26 cellular contexts compared by ENCODE assay signal in the genomic region with DNA sequence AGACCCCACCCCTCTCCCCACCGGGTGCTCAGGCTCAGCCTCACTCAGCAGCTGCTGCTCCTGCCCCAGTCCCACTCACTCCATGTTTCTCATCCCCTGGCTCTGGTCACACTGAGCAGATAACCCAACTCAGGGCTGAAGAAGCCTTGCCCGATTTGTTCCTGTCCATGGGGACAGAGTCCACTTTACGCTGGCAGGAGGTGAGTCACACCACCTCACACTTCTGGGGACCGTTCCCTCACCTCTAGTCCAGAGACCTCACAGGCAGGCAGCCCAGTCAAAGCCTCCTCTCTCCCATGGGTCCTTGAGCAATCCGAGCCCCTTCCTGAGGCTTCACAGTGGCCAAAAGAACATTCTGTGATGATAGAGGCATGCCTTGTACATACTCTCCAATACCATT. TPM values are rescaled to one million over a fixed set of nuclear protein-coding genes. Genes with fewer than 3 reads are reported as not detected.
A peak's percentile ranks its signal among the peaks of the same experiment; 100 is the strongest.
DNase-seq lines count a peak whose midpoint lies in the region; ATAC-seq and TF ChIP-seq lines count a peak whose summit lies in the region.
"Had no signal": no experiment of that assay in that cellular context is flagged by ENCODE, and none has a peak within 500 bp of the region (broad histone marks: within the 10 kb centered on the region; RNA-seq: fewer than 3 reads in every experiment).

No MANE protein-coding gene starts in this region.

- CTCF ChIA-PET in Calu3 (lab: Charles Lee) = interaction anchor here (0.6 to 1.4 kb wide), 3 partner anchors 13 to 235 kb away, joined by 3 to 10 read pairs (median 3); no protein-coding TSS in a partner anchor

- no peaks in the 10 kb centered on the region for H3K27me3 ChIP-seq in Peyer's patch
- H3K27me3 ChIP-seq: suprapubic skin, vagina had no signal

- no TSS peak for BruUV-seq in Calu3 (replicated peaks; lab: Mats Ljungman, UMichigan)

- H3K4me1 ChIP-seq in Peyer's patch = peaks cover 0 to 10% (median 0%) of the 10 kb centered on the region in 4 donors

- H3K4me1 Mint-ChIP-seq in Calu3 (ENCODE audit: low read depth, unreplicated experiment) = peaks cover 25% of the 10 kb centered on the region
- H3K4me1 Mint-ChIP-seq: activated CD4-positive, alpha-beta T cell treated with anti-CD3 and anti-CD28 coated beads, Interleukin-2, amount 10 ng/mL, durations not matched to agents 7 days and 5 days; activated naive CD8-positive, alpha-beta T cell treated with anti-CD3 and anti-CD28 coated beads for 36 hours had no signal

- H3K27me3 Mint-ChIP-seq in Calu3 (ENCODE audit: unreplicated experiment) = no peaks in the 10 kb centered on the region
- H3K27me3 Mint-ChIP-seq: activated naive CD8-positive, alpha-beta T cell treated with anti-CD3 and anti-CD28 coated beads for 36 hours had no signal

- no peaks in the 10 kb centered on the region for H3K9me3 ChIP-seq in Peyer's patch
- H3K9me3 ChIP-seq: suprapubic skin, vagina had no signal

- H3K36me3 Mint-ChIP-seq in Calu3 (ENCODE audit: insufficient read depth, unreplicated experiment) = peaks cover 5% of the 10 kb centered on the region
- H3K36me3 Mint-ChIP-seq: activated naive CD8-positive, alpha-beta T cell treated with anti-CD3 and anti-CD28 coated beads for 36 hours had no signal

- H3K27ac Mint-ChIP-seq in Calu3 (ENCODE audit: unreplicated experiment) = no peak overlapping the region
- H3K27ac Mint-ChIP-seq: activated CD4-positive, alpha-beta T cell treated with anti-CD3 and anti-CD28 coated beads, Interleukin-2, amount 10 ng/mL, durations not matched to agents 7 days and 5 days; activated naive CD8-positive, alpha-beta T cell treated with anti-CD3 and anti-CD28 coated beads for 36 hours; activated T-helper 2 cell treated with anti-CD3 and anti-CD28 coated beads, Interferon-gamma antibody, Interleukin-2, Interleukin-4, amounts not matched to agents 10 μg/mL and 5 μg/mL and 100 μg/mL, durations not matched to agents 14 hours and 24 hours and 36 hours had no signal

- no peak for TF ChIP-seq CTCF in Calu3 (IDR thresholded peaks at IDR 0.05; ENCODE audit: unreplicated experiment)
- no peak for TF ChIP-seq CTCF in Peyer's patch (IDR thresholded peaks at IDR 0.05)

- H3K4me3 ChIP-seq in Peyer's patch = peak overlapping the region in 3 of 4 donors; percentile 8 to 58 (median 37)
- H3K4me3 ChIP-seq: SK-N-MC, suprapubic skin, vagina had no signal

- intact Hi-C loops in Calu3 (cut with micrococcal nuclease; ENCODE audit: unreplicated experiment) = no loop called here
- intact Hi-C loops in left colon (cut with DNase I, micrococcal nuclease) = no loop called here
- intact Hi-C loops in sciatic nerve (cut with DNase I) = no loop called here

- no peaks in the 10 kb centered on the region for H3K9me3 Mint-ChIP-seq in Calu3 (ENCODE audit: low read depth, unreplicated experiment)
- H3K9me3 Mint-ChIP-seq: activated CD4-positive, alpha-beta T cell treated with anti-CD3 and anti-CD28 coated beads, Interleukin-2, amount 10 ng/mL, durations not matched to agents 7 days and 5 days; activated naive CD8-positive, alpha-beta T cell treated with anti-CD3 and anti-CD28 coated beads for 36 hours; activated T-helper 2 cell treated with anti-CD3 and anti-CD28 coated beads, Interferon-gamma antibody, Interleukin-2, Interleukin-4, amounts not matched to agents 10 μg/mL and 5 μg/mL and 100 μg/mL, durations not matched to agents 14 hours and 24 hours and 36 hours had no signal

- no peaks in the 10 kb centered on the region for H3K36me3 ChIP-seq in Peyer's patch
- H3K36me3 ChIP-seq: suprapubic skin, vagina had no signal

- TF ChIP-seq POLR2A in Peyer's patch (IDR thresholded peaks at IDR 0.05) = peak; percentile 92 to 97

- ATAC-seq in left colon (peak; percentile 99), sciatic nerve (peak; percentile 53), GM21367 (IDR thresholded peaks at IDR 0.05; ENCODE audit: unreplicated experiment) (no peak)
- ATAC-seq: esophagus mucosa had no signal

- H3K4me3 Mint-ChIP-seq in Calu3 (ENCODE audit: low read depth, unreplicated experiment) = no peak overlapping the region
- H3K4me3 Mint-ChIP-seq: activated CD4-positive, alpha-beta T cell treated with anti-CD3 and anti-CD28 coated beads, Interleukin-2, amount 10 ng/mL, durations not matched to agents 7 days and 5 days; activated naive CD8-positive, alpha-beta T cell treated with anti-CD3 and anti-CD28 coated beads for 36 hours had no signal

- H3K27ac ChIP-seq in Peyer's patch = peak overlapping the region in 3 of 4 donors; percentile 39 to 91 (median 62)
- H3K27ac ChIP-seq: C4-2B, SK-N-MC, suprapubic skin had no signal

- DNase-seq in Calu3 = peak; percentile 72
- peak in 2 of 3 donors; percentile 82 to 90 for DNase-seq in Peyer's patch
- peak in 1 of 2 donors; percentile 73 for DNase-seq in left colon
- no peak for DNase-seq in sciatic nerve (ENCODE audit: low spot score)
- DNase-seq in COLO668 (lab: John Stamatoyannopoulos, UW; ENCODE audit: unreplicated experiment) = no peak
- DNase-seq in NCI-H1048 (lab: John Stamatoyannopoulos, UW) = no peak
- no peak for DNase-seq in NCI-H524 treated with DMSO at 0.1 percent for 48 hours (lab: John Stamatoyannopoulos, UW)
- DNase-seq: activated CD4-positive, alpha-beta T cell treated with anti-CD3 and anti-CD28 coated beads, Interleukin-2, amount 10 ng/mL, durations not matched to agents 7 days and 5 days; activated CD8-positive, alpha-beta memory T cell treated with anti-CD3 and anti-CD28 coated beads, Interleukin-2, amount 50 U/mL, for 4 hours; activated naive CD8-positive, alpha-beta T cell treated with anti-CD3 and anti-CD28 coated beads for 36 hours; cerebellar nuclear complex; effector CD8-positive, alpha-beta T cell; kidney; NCI-H1092 treated with DMSO at 0.1 percent for 48 hours; NCI-H2081 treated with DMSO at 0.1 percent for 48 hours; NCI-H510A had no signal

RNA-seq across cellular contexts. Expression of a gene that starts 1.4 kb away (rescaled TPM):
- total RNA-seq in Calu3 (2022) (0.71 and 1.3 TPM in 2 replicates), Peyer's patch (100 to 1,000 TPM in 3 of 4 donors, 10 to 100 TPM in 1; 27.2 to 510 (median 253) TPM), left colon (10 to 100 TPM; 24.6 to 26.2 TPM), sciatic nerve (13.6 TPM)
- total RNA-seq: activated CD4-positive, alpha-beta T cell treated with anti-CD3 and anti-CD28 coated beads, Interleukin-2, amount 10 ng/mL, durations not matched to agents 7 days and 5 days; activated T-helper 2 cell treated with anti-CD3 and anti-CD28 coated beads, Interferon-gamma antibody, Interleukin-2, Interleukin-4, amounts not matched to agents 10 μg/mL and 5 μg/mL and 100 μg/mL, durations not matched to agents 14 hours and 24 hours and 36 hours; esophagus mucosa; kidney; lung microvascular endothelial cell; RPMI7951; T-helper 2 cell treated with Interferon-gamma antibody and Interleukin-4, amounts not matched to agents 100 ng/mL and 5 ng/mL, for 36 hours had no signal

RNA-seq across cellular contexts. Expression of a gene that starts 11.7 kb away (rescaled TPM):
- total RNA-seq in Calu3 (2022) (32.4 and 34.2 TPM in 2 replicates), Peyer's patch (10 to 100 TPM; 23.9 to 46.5 (median 41.9) TPM), left colon (10 to 100 TPM; 40.9 to 41.7 TPM), sciatic nerve (19.7 TPM)

RNA-seq across cellular contexts. Expression of a gene that starts 23.9 kb away (rescaled TPM):
- total RNA-seq in Calu3 (2022) (25.5 and 30.6 TPM in 2 replicates), Peyer's patch (100 to 1,000 TPM in 2 of 4 donors, 10 to 100 TPM in 2; 11.6 to 160 (median 109) TPM), left colon (10 to 100 TPM; 87.3 to 88.7 TPM), sciatic nerve (5.3 TPM)
- total RNA-seq: RPMI7951 had no signal

RNA-seq across cellular contexts. Expression of a gene that starts 34.9 kb away (rescaled TPM):
- 30.9 and 41.7 TPM in 2 replicates for total RNA-seq in Calu3 (2022)
- total RNA-seq in Peyer's patch = 10 to 100 TPM; 29.7 to 43.1 (median 38.5) TPM
- total RNA-seq in left colon = 10 to 100 TPM; 27.3 to 29.9 TPM
- 29.6 TPM for total RNA-seq in sciatic nerve

RNA-seq across cellular contexts. Expression of a gene that starts 38.2 kb away (rescaled TPM):
- total RNA-seq in Calu3 (2022) = 19.1 and 24.7 TPM in 2 replicates
- total RNA-seq in Peyer's patch = 100 to 1,000 TPM in 3 of 4 donors, 10 to 100 TPM in 1; 22.3 to 125 (median 123) TPM
- 10 to 100 TPM; 33.4 to 37.8 TPM for total RNA-seq in left colon
- 33.2 TPM for total RNA-seq in sciatic nerve

Comparison
In these comparisons a context has a peak if more than half of its experiments do, and no peak if none do; other contexts are left out.
1. DNase-seq: peak in Calu3 (single experiment) and Peyer's patch (2 of 3); none in sciatic nerve (single experiment), COLO668 (single experiment), NCI-H1048 (single experiment) and NCI-H524 treated with DMSO at 0.1 percent for 48 hours (single experiment).